ENCODE assay signal across 8 cellular contexts in the genomic region with DNA sequence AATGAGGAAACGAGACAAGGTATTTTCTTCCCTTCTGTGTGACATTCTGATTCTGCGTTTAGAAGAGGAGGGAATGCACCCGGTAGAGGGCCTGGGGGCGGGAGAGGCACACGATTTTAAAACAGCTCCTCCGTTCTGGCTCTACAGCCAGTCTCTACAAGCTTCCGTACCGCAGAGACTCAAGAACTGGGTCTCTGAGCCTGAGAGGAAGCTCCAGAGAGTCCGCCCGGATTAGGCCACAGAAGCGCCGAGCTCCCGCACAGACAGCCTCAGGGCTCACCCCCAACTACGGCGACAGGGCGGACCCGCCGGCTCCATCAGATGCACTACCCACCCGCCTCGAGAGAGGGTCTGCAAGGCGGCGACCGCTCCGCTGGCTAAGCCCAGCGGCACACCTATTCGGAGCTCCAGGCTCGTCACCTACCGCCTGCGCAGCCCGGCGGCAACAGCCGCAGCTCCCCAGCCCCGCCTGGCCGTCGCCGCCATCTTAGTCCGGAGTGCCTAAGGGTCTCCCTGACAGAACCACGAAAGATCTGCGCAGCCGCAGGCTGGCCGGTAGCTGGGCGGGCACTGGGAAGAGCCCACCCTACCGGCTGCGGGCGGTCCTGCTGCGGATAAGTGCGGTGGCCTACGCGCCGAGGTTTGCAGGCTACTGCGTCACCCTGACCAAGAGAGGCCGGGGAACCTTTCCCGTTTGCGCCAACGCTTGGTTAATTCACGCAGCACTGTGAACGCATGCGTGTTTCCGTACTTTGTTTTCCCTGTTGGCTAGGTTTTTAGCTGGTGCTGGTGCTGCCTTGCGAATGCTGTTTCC. TPM values are rescaled to one million over a fixed set of nuclear protein-coding genes. Genes with fewer than 3 reads are reported as not detected.
DNase-seq lines count a peak whose midpoint lies in the region; ATAC-seq and TF ChIP-seq lines count a peak whose summit lies in the region.

A gene (minus strand): TSS at position 499 of the 814 bp plus-strand sequence. CDS start 13 bp downstream, at position 486.

- H3K36me3 Mint-ChIP-seq in activated T-cell treated with anti-CD3 and anti-CD28 coated beads, Interleukin-2, amount 50 U/mL, for 4 hours (ENCODE audit: insufficient read depth): peaks cover 6% of the 10 kb centered on the region

- H3K27me3 ChIP-seq in Panc1 (ENCODE audit: control insufficient read depth, insufficient read depth, low read length): no peaks in the 10 kb centered on the region
- no peaks in the 10 kb centered on the region for H3K27me3 ChIP-seq in esophagus (ENCODE audit: control insufficient read depth in 1 of 2, insufficient read depth in 2 of 2, low read length in 2 of 2)
- no peaks in the 10 kb centered on the region for H3K27me3 ChIP-seq in muscle layer of duodenum (ENCODE audit: low read depth, low read length)

- 0 to 1% methylated on average over 60 of the region's 60 CpGs for WGBS in esophagus, 2 donors

- intact Hi-C loops in Panc1 (cut with micrococcal nuclease; ENCODE audit: unreplicated experiment): no loop called here

- TF ChIP-seq CTCF in Panc1 (IDR thresholded peaks at IDR 0.05): peak; percentile 69

- in situ Hi-C loops in Panc1 (cut with HindIII; ENCODE audit: low pct_unique_long_range_greater_than_20kb, low sequenced_read_pairs): no loop called here

- peak within 1 kb of the TSS; percentile 89 for H3K4me3 Mint-ChIP-seq in activated T-cell treated with anti-CD3 and anti-CD28 coated beads, Interleukin-2, amount 50 U/mL, for 4 hours

- BruUV-seq in Panc1 (replicated peaks; lab: Mats Ljungman, UMichigan): no TSS peak

- no peaks in the 10 kb centered on the region for H3K9me3 ChIP-seq in Panc1 (ENCODE audit: control insufficient read depth, insufficient read depth, low read depth, low read length)
- H3K9me3 ChIP-seq in esophagus (ENCODE audit: control insufficient read depth in 2 of 2, insufficient read depth in 1 of 2, low read depth in 1 of 2, low read length in 1 of 2): no peaks in the 10 kb centered on the region
- H3K9me3 ChIP-seq in muscle layer of duodenum (ENCODE audit: control insufficient read depth in 1 of 2, low read length in 2 of 2): no peaks in the 10 kb centered on the region

- H3K4me3 ChIP-seq in Panc1 (ENCODE audit: low read depth in 2 of 2, low read length in 2 of 2) (peak within 1 kb of the TSS; percentile 92), esophagus (ENCODE audit: low read depth in 1 of 2, low read length in 2 of 2) (peak within 1 kb of the TSS; percentile 73 to 88), muscle layer of duodenum (ENCODE audit: low read depth in 1 of 2, low read length in 2 of 2) (peak within 1 kb of the TSS; percentile 89 to 90)

- no peaks in the 10 kb centered on the region for H3K27me3 Mint-ChIP-seq in activated T-cell treated with anti-CD3 and anti-CD28 coated beads, Interleukin-2, amount 50 U/mL, for 4 hours (ENCODE audit: low read depth)

- DNase-seq in DMS79 treated with DMSO at 0.1 percent for 48 hours (lab: John Stamatoyannopoulos, UW) (peak; percentile 91), KG1 (lab: John Stamatoyannopoulos, UW) (peak; percentile 75), Panc1 (ENCODE audit: low read depth, low spot score) (peak; percentile 73)
- DNase-seq in activated T-cell treated with anti-CD3 and anti-CD28 coated beads, Interleukin-2, amount 50 U/mL, for 4 hours: peak; percentile 73
- peak; percentile 72 to 85 for DNase-seq in stimulated activated CD8-positive, alpha-beta memory T cell treated with anti-CD3 and anti-CD28 coated beads, Interleukin-7, amount 100 ng/mL, for 4 hours (ENCODE audit: low read depth in 2 of 2)

- POLR2A ChIA-PET in Panc1 (lab: Charles Lee): interaction anchor here (0.6 kb wide), 1 partner anchor 20 kb away, joined by 4 read pairs; no protein-coding TSS in a partner anchor

- H3K4me1 ChIP-seq in Panc1 (ENCODE audit: control insufficient read depth, insufficient read depth, low read length) (peaks cover 13% of the 10 kb centered on the region), esophagus (ENCODE audit: control insufficient read depth in 2 of 2, insufficient read depth in 2 of 2, low read length in 1 of 2) (peaks cover 0 to 2% of the 10 kb centered on the region in 2 donors), muscle layer of duodenum (ENCODE audit: control insufficient read depth in 1 of 2, insufficient read depth in 2 of 2, low read length in 2 of 2) (peaks cover 12 to 13% of the 10 kb centered on the region in 2 donors)

- H3K36me3 ChIP-seq in Panc1 (ENCODE audit: control insufficient read depth, insufficient read depth, low read length): no peaks in the 10 kb centered on the region; the same call in 1 of the 2 replicates
- H3K36me3 ChIP-seq in esophagus (ENCODE audit: control insufficient read depth in 2 of 2, insufficient read depth in 2 of 2, low read length in 1 of 2): no peaks in the 10 kb centered on the region
- peaks cover 0 to 5% of the 10 kb centered on the region in 2 donors for H3K36me3 ChIP-seq in muscle layer of duodenum (ENCODE audit: control insufficient read depth in 1 of 2, insufficient read depth in 2 of 2, low read length in 2 of 2)

- peaks cover 34% of the 10 kb centered on the region for H3K4me1 Mint-ChIP-seq in activated T-cell treated with anti-CD3 and anti-CD28 coated beads, Interleukin-2, amount 50 U/mL, for 4 hours (ENCODE audit: low read depth)

- CTCF ChIA-PET in Panc1 (lab: Charles Lee): interaction anchor here (0.9 kb wide), 2 partner anchors 110 to 288 kb away, joined by 3 read pairs; no protein-coding TSS in a partner anchor

- no peaks in the 10 kb centered on the region for H3K9me3 Mint-ChIP-seq in activated T-cell treated with anti-CD3 and anti-CD28 coated beads, Interleukin-2, amount 50 U/mL, for 4 hours

- peak within 1 kb of the TSS; percentile 98 for H3K27ac ChIP-seq in Panc1 (ENCODE audit: low read length)
- H3K27ac ChIP-seq in esophagus (ENCODE audit: low read depth in 2 of 2, low read length in 1 of 2): peak within 1 kb of the TSS; percentile 93 to 100
- peak within 1 kb of the TSS; percentile 99 for H3K27ac ChIP-seq in muscle layer of duodenum (ENCODE audit: low read length)

- ATAC-seq in GM21723 (IDR thresholded peaks at IDR 0.05; ENCODE audit: unreplicated experiment) (peak; percentile 94), Panc1 (peak; percentile 99)
- peak; percentile 95 to 96 for ATAC-seq in activated T-cell treated with anti-CD3 and anti-CD28 coated beads, Interleukin-2, amount 50 U/mL, for 4 hours

RNA-seq across cellular contexts. Expression of the gene that starts here (rescaled TPM):
- total RNA-seq in Panc1 (2021; ENCODE audit: unreplicated experiment): 42.9 TPM
- 25.5 TPM for polyA plus RNA-seq in Panc1 (2012; ENCODE audit: insufficient read length)
- total RNA-seq in activated T-cell treated with anti-CD3 and anti-CD28 coated beads, Interleukin-2, amount 50 U/mL, for 4 hours: 10 to 100 TPM; 23.8 to 26.4 (median 25.4) TPM
- 10 to 100 TPM; 27.9 to 33.1 TPM for polyA plus RNA-seq in esophagus

Comparison
In these comparisons a context has a peak if more than half of its experiments do, and no peak if none do; other contexts are left out.
1. Peak in every context shown above with its lines: DNase-seq, ATAC-seq, H3K4me3 ChIP-seq and H3K27ac ChIP-seq.